21 cellular contexts compared by ENCODE assay signal in genomic region chr3:30439451-30440053, GRCh38.
DNase-seq lines count a peak whose midpoint lies in the region; ATAC-seq and TF ChIP-seq lines count a peak whose summit lies in the region.
"Had no signal": no experiment of that assay in that cellular context is flagged by ENCODE, and none has a peak within 500 bp of the region (broad histone marks: within the 10 kb centered on the region; RNA-seq: fewer than 3 reads in every experiment).

No MANE protein-coding gene starts in this region.

- H3K27me3 Mint-ChIP-seq in T-helper 17 cell (no peaks in the 10 kb centered on the region), WTC11 (ENCODE audit: low read depth) (no peaks in the 10 kb centered on the region; the same call in 1 of the 2 replicates)
- H3K27me3 Mint-ChIP-seq: activated CD4-positive, alpha-beta memory T cell treated with anti-CD3 and anti-CD28 coated beads for 36 hours; naive thymus-derived CD8-positive, alpha-beta T cell had no signal

- H3K23ac ChIP-seq in mesendoderm (ENCODE audit: low read length), result no peak overlapping the region

- TF ChIP-seq CTCF in thoracic aorta (IDR thresholded peaks at IDR 0.05), result no peak
- TF ChIP-seq CTCF in WTC11 (IDR thresholded peaks at IDR 0.05), result no peak

- no peak overlapping the region for H2BK120ac ChIP-seq in mesendoderm (ENCODE audit: low read depth, low read length)

- DNase-seq in H4 (ENCODE audit: low spot score) (peak; percentile 2), T-helper 17 cell (no peak), mesendoderm (no peak), thoracic aorta (ENCODE audit: low spot score) (no peak), WTC11 (ENCODE audit: low spot score) (no peak)
- DNase-seq: activated CD4-positive, alpha-beta memory T cell treated with anti-CD3 and anti-CD28 coated beads for 36 hours; activated CD4-positive, alpha-beta T cell treated with anti-CD3 and anti-CD28 coated beads for 1 hour; activated naive CD4-positive, alpha-beta T cell treated with Interleukin-2 at 50 U/mL for 16 hours; DMS153; H7; naive thymus-derived CD8-positive, alpha-beta T cell; NCI-H1417 treated with DMSO at 0.1 percent for 48 hours; nucleus accumbens; stimulated activated CD4-positive, alpha-beta T cell treated with anti-CD3 and anti-CD28 coated beads, Interleukin-1b, Interleukin-23, amount 100 ng/mL, for 48 hours; stimulated activated naive CD4-positive, alpha-beta T cell treated with Interleukin-2 at 50 U/mL for 16 hours had no signal

- H2BK15ac ChIP-seq in mesendoderm (replicated peaks; ENCODE audit: low read depth), result peak overlapping the region; percentile 57

- H3K27ac ChIP-seq in mesendoderm (ENCODE audit: low read depth, low read length) (no peak overlapping the region), thoracic aorta (peak overlapping the region; percentile 68 to 77)

- H2AK5ac ChIP-seq in mesendoderm (ENCODE audit: low read length), result no peak overlapping the region

- H3K4ac ChIP-seq in mesendoderm (ENCODE audit: low read depth, low read length), result no peak overlapping the region

- H3K56ac ChIP-seq in mesendoderm (ENCODE audit: low read length), result no peak overlapping the region

- POLR2A ChIA-PET in WTC11 (lab: Charles Lee), result no interaction called here

- no peak overlapping the region for H2BK5ac ChIP-seq in mesendoderm (ENCODE audit: low read length)

- H3K4me3 Mint-ChIP-seq in T-helper 17 cell, result no peak overlapping the region
- no peak overlapping the region for H3K4me3 Mint-ChIP-seq in WTC11
- H3K4me3 Mint-ChIP-seq: activated CD4-positive, alpha-beta memory T cell treated with anti-CD3 and anti-CD28 coated beads for 36 hours; brain; mesothelial cell of epicardium; naive thymus-derived CD8-positive, alpha-beta T cell had no signal

- peaks cover 17% of the 10 kb centered on the region for H3K4me1 Mint-ChIP-seq in T-helper 17 cell
- H3K4me1 Mint-ChIP-seq in WTC11, result peaks cover 42% of the 10 kb centered on the region

- no peak overlapping the region for H3K9ac ChIP-seq in mesendoderm (ENCODE audit: low read length)

- no peak overlapping the region for H4K8ac ChIP-seq in mesendoderm (ENCODE audit: low read depth, low read length)

- no peaks in the 10 kb centered on the region for H3K9me3 Mint-ChIP-seq in WTC11

- H3K4me1 ChIP-seq in mesendoderm (ENCODE audit: control insufficient read depth, low read depth, low read length) (peaks cover 6% of the 10 kb centered on the region), thoracic aorta (ENCODE audit: control insufficient read depth in 1 of 2, low read depth in 2 of 2) (peaks cover 55 to 88% of the 10 kb centered on the region in 2 donors)

- no peak overlapping the region for H3K18ac ChIP-seq in mesendoderm (ENCODE audit: low read length)

- peak overlapping the region; percentile 4 for H3K27ac Mint-ChIP-seq in T-helper 17 cell
- no peak overlapping the region for H3K27ac Mint-ChIP-seq in WTC11
- H3K27ac Mint-ChIP-seq: activated CD4-positive, alpha-beta memory T cell treated with anti-CD3 and anti-CD28 coated beads for 36 hours; brain; mesothelial cell of epicardium; naive thymus-derived CD8-positive, alpha-beta T cell had no signal

- H3K36me3 ChIP-seq in mesendoderm (ENCODE audit: control insufficient read depth, insufficient read depth, low read length), result no peaks in the 10 kb centered on the region
- H3K36me3 ChIP-seq in thoracic aorta, result no peaks in the 10 kb centered on the region

- CTCF ChIA-PET in WTC11 (lab: Charles Lee), result no interaction called here

- H4K5ac ChIP-seq in mesendoderm (ENCODE audit: low read length), result no peak overlapping the region

- no peaks in the 10 kb centered on the region for H3K27me3 ChIP-seq in mesendoderm (ENCODE audit: insufficient read depth, low read length, poor library complexity)
- no peaks in the 10 kb centered on the region for H3K27me3 ChIP-seq in thoracic aorta (replicated peaks; ENCODE audit: insufficient read depth)

- no peaks in the 10 kb centered on the region for H3K9me3 ChIP-seq in T-helper 17 cell (ENCODE audit: control insufficient read depth, low read length, poor library complexity, severe bottlenecking)
- H3K9me3 ChIP-seq in thoracic aorta, result no peaks in the 10 kb centered on the region

- no CpG with 5 or more reads among the region's 9 CpGs for WGBS in mesendoderm (ENCODE audit: extremely low coverage, insufficient coverage, low lambda C conversion rate)

- H3K4me3 ChIP-seq in mesendoderm (ENCODE audit: low read length) (no peak overlapping the region), thoracic aorta (no peak overlapping the region)
- H3K4me3 ChIP-seq: GM12878, smooth muscle cell had no signal

- H3K36me3 Mint-ChIP-seq in T-helper 17 cell (ENCODE audit: low read depth), result no peaks in the 10 kb centered on the region
- H3K36me3 Mint-ChIP-seq in WTC11, result no peaks in the 10 kb centered on the region
- H3K36me3 Mint-ChIP-seq: activated CD4-positive, alpha-beta memory T cell treated with anti-CD3 and anti-CD28 coated beads for 36 hours; brain; mesothelial cell of epicardium; naive thymus-derived CD8-positive, alpha-beta T cell had no signal

- H3K79me1 ChIP-seq in mesendoderm (ENCODE audit: low read length), result no peaks in the 10 kb centered on the region

- no peaks in the 10 kb centered on the region for H3K79me2 ChIP-seq in mesendoderm (ENCODE audit: control insufficient read depth, insufficient read depth, low read length)

- no peak overlapping the region for H3K4me2 ChIP-seq in mesendoderm (ENCODE audit: low read length)
- H3K4me2 ChIP-seq: smooth muscle cell had no signal

- ATAC-seq in T-helper 17 cell (no peak), thoracic aorta (ENCODE audit: insufficient number of reproducible peaks, low FRiP score, low read depth) (no peak), GM18870 (IDR thresholded peaks at IDR 0.05; ENCODE audit: unreplicated experiment) (no peak), WTC11 (no peak), GM18517 (IDR thresholded peaks at IDR 0.05; ENCODE audit: unreplicated experiment) (no peak)
- ATAC-seq: GM12878; naive thymus-derived CD8-positive, alpha-beta T cell had no signal

TF ChIP-seq in WTC11, 78 proteins besides CTCF, POLR2A, EP300 and RAD21:
- no peak for TF ChIP-seq ZNF396 (CRISPR knock-in tag; IDR thresholded peaks at IDR 0.05; ENCODE audit: borderline replicate concordance)
- TF ChIP-seq HMGA2 (CRISPR knock-in tag; IDR thresholded peaks at IDR 0.05), result no peak
- TF ChIP-seq SOX15 (CRISPR knock-in tag; IDR thresholded peaks at IDR 0.05), result no peak
- no peak for TF ChIP-seq TCF7 (CRISPR knock-in tag; IDR thresholded peaks at IDR 0.05; ENCODE audit: low read depth)
- TF ChIP-seq, protein P1, sequence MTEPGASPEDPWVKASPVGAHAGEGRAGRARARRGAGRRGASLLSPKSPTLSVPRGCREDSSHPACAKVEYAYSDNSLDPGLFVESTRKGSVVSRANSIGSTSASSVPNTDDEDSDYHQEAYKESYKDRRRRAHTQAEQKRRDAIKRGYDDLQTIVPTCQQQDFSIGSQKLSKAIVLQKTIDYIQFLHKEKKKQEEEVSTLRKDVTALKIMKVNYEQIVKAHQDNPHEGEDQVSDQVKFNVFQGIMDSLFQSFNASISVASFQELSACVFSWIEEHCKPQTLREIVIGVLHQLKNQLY (CRISPR knock-in tag; IDR thresholded peaks at IDR 0.05), result no peak
- TF ChIP-seq ZNF512 (CRISPR knock-in tag; IDR thresholded peaks at IDR 0.05; ENCODE audit: borderline replicate concordance), result no peak
